Comparison of ENCODE assay signal across 8 cellular contexts in the genomic region with DNA sequence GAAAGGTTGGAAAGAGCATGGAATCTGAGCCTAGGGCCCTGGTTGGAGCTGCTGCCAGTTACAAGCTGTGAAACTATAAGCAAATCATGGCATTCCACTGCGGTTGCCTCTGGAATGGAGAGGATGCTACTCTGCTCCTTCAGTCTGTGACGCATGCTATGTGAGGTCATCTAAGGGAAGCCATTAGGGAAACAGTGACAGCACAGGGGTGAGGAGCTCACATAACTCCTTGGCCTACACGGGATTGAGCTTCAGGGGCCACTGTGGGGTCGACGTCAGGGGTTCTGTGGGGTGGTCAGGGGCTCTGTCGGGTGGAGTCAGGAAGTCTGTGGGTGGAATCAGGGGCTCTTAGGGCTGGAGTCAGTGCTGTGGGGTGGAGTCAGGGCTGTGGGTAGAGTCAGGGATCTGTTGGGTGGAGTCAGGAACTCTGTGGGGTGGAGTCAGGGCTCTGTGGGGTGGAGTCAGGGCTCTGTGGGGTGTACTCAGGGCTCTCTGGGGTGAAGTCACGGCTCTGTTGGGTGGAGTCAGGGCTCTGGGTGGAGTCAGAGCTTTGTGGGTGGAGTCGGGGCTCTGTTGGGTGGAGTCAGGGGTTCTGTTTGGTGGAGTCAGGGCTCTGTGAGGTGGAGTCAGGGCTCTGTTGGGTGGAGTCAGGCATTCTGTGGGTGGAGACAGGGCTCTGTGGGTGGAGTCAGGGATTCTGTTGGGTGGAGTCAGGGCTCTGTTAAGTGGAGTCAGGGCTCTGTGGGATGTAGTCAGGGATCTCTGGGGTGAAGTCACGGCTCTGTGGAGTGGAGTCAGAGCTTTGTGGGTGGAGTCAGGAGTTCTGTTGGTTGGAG.
DNase-seq lines count a peak whose midpoint lies in the region; ATAC-seq lines count a peak whose summit lies in the region.

No MANE protein-coding gene starts in this region.

- ATAC-seq in GM21367 (IDR thresholded peaks at IDR 0.05; ENCODE audit: unreplicated experiment) (peak; percentile 68), HG02870 (IDR thresholded peaks at IDR 0.05; ENCODE audit: unreplicated experiment) (no peak)

- DNase-seq in AG08395 (ENCODE audit: low spot score) (peak; percentile 94), NCI-H526 treated with DMSO at 0.1 percent for 48 hours (lab: John Stamatoyannopoulos, UW) (peak; percentile 71), amniotic epithelial cell (ENCODE audit: low read depth) (peak; percentile 100), hepatic stellate cell (ENCODE audit: low spot score) (peak; percentile 89), NOMO-1 treated with DMSO at 0.1 percent for 48 hours (lab: John Stamatoyannopoulos, UW; ENCODE audit: unreplicated experiment) (no peak)
- DNase-seq in stimulated activated CD4-positive, alpha-beta T cell treated with anti-CD3 and anti-CD28 coated beads, Interleukin-1b, Interleukin-23, amount 100 ng/mL, for 48 hours: peak; percentile 63
